In genomic region chr10:81820418-81820817, GRCh38 we compare ENCODE assay signal across 14 cellular contexts. TPM values are rescaled to one million over a fixed set of nuclear protein-coding genes. Genes with fewer than 3 reads are reported as not detected.
DNase-seq lines count a peak whose midpoint lies in the region; ATAC-seq, FAIRE-seq and TF ChIP-seq lines count a peak whose summit lies in the region.
"Had no signal": no experiment of that assay in that cellular context is flagged by ENCODE, and none has a peak within 500 bp of the region (broad histone marks: within the 10 kb centered on the region; RNA-seq: fewer than 3 reads in every experiment).

No MANE protein-coding gene starts in this region.

- DNase-seq in RCC 7860 (ENCODE audit: low spot score): peak; percentile 21
- peak; percentile 5 for DNase-seq in kidney epithelial cell (ENCODE audit: low read depth)
- no peak for DNase-seq in LoVo (ENCODE audit: low spot score)
- no peak for DNase-seq in NCI-H146 treated with DMSO at 0.1 percent for 48 hours (lab: John Stamatoyannopoulos, UW; ENCODE audit: unreplicated experiment)
- DNase-seq in HAP-1 (ENCODE audit: low spot score in 2 of 2): no peak
- DNase-seq: NCI-H1092 treated with DMSO at 0.1 percent for 48 hours, ovary, SHP77 had no signal

- in situ Hi-C loops in HAP-1 (cut with MboI; ENCODE audit: low sequenced_read_pairs): no loop called here

- H3K9me3 ChIP-seq in HAP-1: no peaks in the 10 kb centered on the region
- H3K9me3 ChIP-seq: ovary, thoracic aorta had no signal

- H3K4me1 ChIP-seq in HAP-1: no peaks in the 10 kb centered on the region

- H3K27ac ChIP-seq in C4-2B: no peak overlapping the region
- H3K27ac ChIP-seq: ovary, thoracic aorta had no signal

- no peak for FAIRE-seq in RCC 7860 (lab: Jason Lieb, UNC)
- FAIRE-seq: GM18507 had no signal

- H3K27me3 ChIP-seq in kidney epithelial cell (ENCODE audit: control insufficient read depth, insufficient read depth, low read length) (no peaks in the 10 kb centered on the region), HAP-1 (ENCODE audit: low read depth) (no peaks in the 10 kb centered on the region)
- H3K27me3 ChIP-seq: ovary had no signal

- ATAC-seq in GM18868 (IDR thresholded peaks at IDR 0.05; ENCODE audit: unreplicated experiment) (peak; percentile 81), GM21576 (IDR thresholded peaks at IDR 0.05; ENCODE audit: unreplicated experiment) (no peak)

- H3K36me3 ChIP-seq in kidney epithelial cell (ENCODE audit: control insufficient read depth, insufficient read depth, low read length) (no peaks in the 10 kb centered on the region), HAP-1 (replicated peaks) (no peaks in the 10 kb centered on the region)
- H3K36me3 ChIP-seq: ovary, thoracic aorta had no signal

- TF ChIP-seq CTCF in C4-2B (conservative IDR thresholded peaks at IDR 0.05): peak; percentile 69
- peak; percentile 71 for TF ChIP-seq CTCF in kidney epithelial cell (IDR thresholded peaks at IDR 0.05; ENCODE audit: insufficient read depth, low read length, poor library complexity, severe bottlenecking)

- no peak overlapping the region for H3K4me3 ChIP-seq in kidney epithelial cell (ENCODE audit: low read depth, low read length)
- no peak overlapping the region for H3K4me3 ChIP-seq in HAP-1
- H3K4me3 ChIP-seq: ovary, thoracic aorta had no signal

RNA-seq across cellular contexts. Expression of gene NRG3, which starts 54.6 kb away (rescaled TPM):
- total RNA-seq in kidney epithelial cell: 10.2 and 10.7 TPM in 2 replicates
- total RNA-seq: activated CD8-positive, alpha-beta memory T cell treated with anti-CD3 and anti-CD28 coated beads for 36 hours had no signal

Comparison
In these comparisons a context has a peak if more than half of its experiments do, and no peak if none do; other contexts are left out.
1. DNase-seq: peak in RCC 7860 (single experiment) and kidney epithelial cell (single experiment); none in LoVo (single experiment), NCI-H146 treated with DMSO at 0.1 percent for 48 hours (single experiment) and HAP-1 (0 of 2).